14 cellular contexts compared by ENCODE assay signal in genomic region chr20:6735913-6736845, GRCh38. TPM values are rescaled to one million over a fixed set of nuclear protein-coding genes. Genes with fewer than 3 reads are reported as not detected.
DNase-seq lines count a peak whose midpoint lies in the region; ATAC-seq, FAIRE-seq and TF ChIP-seq lines count a peak whose summit lies in the region.
"Had no signal": no experiment of that assay in that cellular context is flagged by ENCODE, and none has a peak within 500 bp of the region (broad histone marks: within the 10 kb centered on the region; RNA-seq: fewer than 3 reads in every experiment).

No MANE protein-coding gene starts in this region.

- H4K5ac ChIP-seq in H1 (ENCODE audit: insufficient read length, low read depth, low read length), result no peak overlapping the region

- no peak overlapping the region for H3K56ac ChIP-seq in H1 (replicated peaks; ENCODE audit: insufficient read length, low read depth, low read length)

- no peak overlapping the region for H3K23ac ChIP-seq in H1 (ENCODE audit: insufficient read length)

- no peaks in the 10 kb centered on the region for H3K27me3 Mint-ChIP-seq in Caco-2 (ENCODE audit: insufficient read depth, unreplicated experiment)

- TF ChIP-seq CTCF in Caco-2 (IDR thresholded peaks at IDR 0.05; ENCODE audit: insufficient read depth in 1 of 2, low read depth in 1 of 2, low read length in 1 of 2, severe bottlenecking in 1 of 2, unreplicated experiment in 1 of 2) (no peak), H1 (IDR thresholded peaks at IDR 0.05; ENCODE audit: control extremely low read depth in 1 of 3, insufficient read depth in 1 of 3, low read depth in 1 of 3, low read length in 3 of 3) (no peak), prostate gland (IDR thresholded peaks at IDR 0.05) (no peak), tibial nerve (IDR thresholded peaks at IDR 0.05) (no peak)

- no peak for FAIRE-seq in H1 (lab: Jason Lieb, UNC)

- H3K79me1 ChIP-seq in H1 (ENCODE audit: low read depth, low read length), result no peaks in the 10 kb centered on the region

- no peak overlapping the region for H3K4ac ChIP-seq in H1 (replicated peaks; ENCODE audit: insufficient read length, low read depth, low read length)

- H3K36me3 ChIP-seq in Caco-2 (ENCODE audit: control insufficient read depth, insufficient read depth, low read length) (no peaks in the 10 kb centered on the region), H1 (ENCODE audit: control insufficient read depth in 2 of 4, insufficient read depth in 4 of 4, low read length in 3 of 4) (no peaks in the 10 kb centered on the region), prostate gland (no peaks in the 10 kb centered on the region), tibial nerve (no peaks in the 10 kb centered on the region)
- H3K36me3 ChIP-seq: HAP-1, neutrophil, SJSA1 had no signal

- no peaks in the 10 kb centered on the region for H4K20me1 ChIP-seq in H1 (replicated peaks in 1 of 2; ENCODE audit: control insufficient read depth in 1 of 2, insufficient read depth in 2 of 2, low read length in 2 of 2)

- H3K27me3 ChIP-seq in Caco-2 (replicated peaks; ENCODE audit: control insufficient read depth, insufficient read depth, low read length) (no peaks in the 10 kb centered on the region), H1 (replicated peaks in 1 of 4; ENCODE audit: control insufficient read depth in 3 of 4, extremely low read depth in 1 of 4, insufficient read depth in 3 of 4, low read length in 3 of 4) (no peaks in the 10 kb centered on the region), prostate gland (replicated peaks; ENCODE audit: insufficient read depth) (no peaks in the 10 kb centered on the region), tibial nerve (no peaks in the 10 kb centered on the region)
- H3K27me3 ChIP-seq: SJSA1 had no signal

- peaks cover 10% of the 10 kb centered on the region for H3K9me3 Mint-ChIP-seq in Caco-2 (ENCODE audit: unreplicated experiment)

- no peak overlapping the region for H4K8ac ChIP-seq in H1 (ENCODE audit: extremely low read depth, insufficient read depth, low read length)

- no peak overlapping the region for H2AK5ac ChIP-seq in H1 (ENCODE audit: low read depth, low read length)

- no peak overlapping the region for H3K9ac ChIP-seq in H1 (replicated peaks in 1 of 4; ENCODE audit: extremely low read depth in 1 of 4, low read depth in 3 of 4, low read length in 3 of 4)

- intact Hi-C loops in Caco-2 (cut with micrococcal nuclease; ENCODE audit: unreplicated experiment) (loop anchor here (1.0 kb wide), 1 partner anchor 26 kb away; no protein-coding TSS in a partner anchor), posterior cingulate gyrus (cut with DNase I) (no loop called here), prostate gland (cut with DNase I) (no loop called here)

- H2BK120ac ChIP-seq in H1 (replicated peaks; ENCODE audit: low read depth, low read length), result no peak overlapping the region

- no peak overlapping the region for H2BK15ac ChIP-seq in H1 (ENCODE audit: low read length)

- no peaks in the 10 kb centered on the region for H3K36me3 Mint-ChIP-seq in Caco-2 (ENCODE audit: insufficient read depth, unreplicated experiment)

- H3K27ac Mint-ChIP-seq in Caco-2 (ENCODE audit: unreplicated experiment), result peak overlapping the region; percentile 67

- TF ChIP-seq POLR2A in H1 (IDR thresholded peaks at IDR 0.05; ENCODE audit: control extremely low read depth in 1 of 2, low read depth in 2 of 2, low read length in 2 of 2), result no peak
- TF ChIP-seq POLR2A in prostate gland (IDR thresholded peaks at IDR 0.05), result no peak
- no peak for TF ChIP-seq POLR2A in tibial nerve (IDR thresholded peaks at IDR 0.05)

- no peak overlapping the region for H3K27ac ChIP-seq in H1 (ENCODE audit: low read depth, low read length)
- H3K27ac ChIP-seq in prostate gland, result no peak overlapping the region
- H3K27ac ChIP-seq in tibial nerve, result peak overlapping the region in 2 of 4 donors; percentile 45 to 53
- H3K27ac ChIP-seq: neutrophil, SJSA1 had no signal

- H3K4me1 Mint-ChIP-seq in Caco-2 (ENCODE audit: low read depth, unreplicated experiment), result peaks cover 41% of the 10 kb centered on the region

- no peak overlapping the region for H3K18ac ChIP-seq in H1 (ENCODE audit: extremely low read depth, low read length)

- peak overlapping the region; percentile 71; the same call in 1 of the 2 replicates for H2AFZ ChIP-seq in H1 (ENCODE audit: low read length)

- no peaks in the 10 kb centered on the region for H3K9me3 ChIP-seq in Caco-2
- no peaks in the 10 kb centered on the region; a peak in 1 of 4 replicates for H3K9me3 ChIP-seq in H1 (ENCODE audit: insufficient read depth in 2 of 2, low read depth in 1 of 2, low read length in 1 of 2)
- no peaks in the 10 kb centered on the region for H3K9me3 ChIP-seq in prostate gland
- H3K9me3 ChIP-seq in tibial nerve, result no peaks in the 10 kb centered on the region
- H3K9me3 ChIP-seq: HAP-1, neutrophil, SJSA1 had no signal

- peak overlapping the region; percentile 70 for H3K4me3 Mint-ChIP-seq in Caco-2 (ENCODE audit: unreplicated experiment)

- ATAC-seq in activated CD4-positive, CD25-positive, alpha-beta regulatory T cell treated with anti-CD3 and anti-CD28 coated beads, Interleukin-2, amount 50 U/mL, for 24 hours, result no peak

- TSS peak; percentile 90 for BruUV-seq in Caco-2 (replicated peaks; lab: Mats Ljungman, UMichigan)

- H3K4me1 ChIP-seq in Caco-2, result peaks cover 33% of the 10 kb centered on the region
- H3K4me1 ChIP-seq in H1 (replicated peaks in 1 of 4; ENCODE audit: control insufficient read depth in 3 of 4, insufficient read depth in 4 of 4, low read length in 3 of 4), result no peaks in the 10 kb centered on the region
- no peaks in the 10 kb centered on the region for H3K4me1 ChIP-seq in prostate gland (replicated peaks)
- peaks cover 0 to 33% (median 2%) of the 10 kb centered on the region in 4 donors for H3K4me1 ChIP-seq in tibial nerve
- H3K4me1 ChIP-seq: HAP-1, SJSA1 had no signal

- H2BK5ac ChIP-seq in H1 (ENCODE audit: low read depth, low read length), result no peak overlapping the region

- POLR2A ChIA-PET in Caco-2 (lab: Charles Lee) (interaction anchor here (0.7 to 1.2 kb wide), 3 partner anchors 13 to 32 kb away, joined by 3 to 10 read pairs (median 5); no protein-coding TSS in a partner anchor), H1 (lab: Charles Lee; ENCODE audit: partially characterized antibody) (no interaction called here)

- no peak overlapping the region for H2BK20ac ChIP-seq in H1 (ENCODE audit: low read length)

- H2BK12ac ChIP-seq in H1 (ENCODE audit: low read depth, low read length), result no peak overlapping the region; the same call in 1 of the 2 replicates

- H4K91ac ChIP-seq in H1 (replicated peaks; ENCODE audit: insufficient read length, low read length), result no peak overlapping the region

- CTCF ChIA-PET in Caco-2 (lab: Charles Lee), result interaction anchor here (0.8 to 2.3 kb wide), 4 partner anchors 12 to 99 kb away, joined by 3 to 8 read pairs (median 4); no protein-coding TSS in a partner anchor
- CTCF ChIA-PET in H1 (lab: Charles Lee; ENCODE audit: partially characterized antibody), result interaction anchor here (0.6 to 2.3 kb wide), 14 partner anchors 13 to 550 kb away, joined by 3 to 10 read pairs (median 4); no protein-coding TSS in a partner anchor

- no peaks in the 10 kb centered on the region for H3K23me2 ChIP-seq in H1 (ENCODE audit: low read depth, low read length)

- TF ChIP-seq RAD21 in H1 (IDR thresholded peaks at IDR 0.05 in 1 of 2, conservative IDR thresholded peaks at IDR 0.05 in 1 of 2; ENCODE audit: low read depth in 2 of 2, low read length in 2 of 2), result no peak

- H3K79me2 ChIP-seq in H1 (ENCODE audit: control insufficient read depth in 1 of 2, insufficient read depth in 2 of 2, low read length in 2 of 2), result no peaks in the 10 kb centered on the region

- H3K14ac ChIP-seq in H1 (ENCODE audit: insufficient read length), result no peak overlapping the region

- no peak overlapping the region for H3K4me2 ChIP-seq in H1 (ENCODE audit: insufficient read depth in 1 of 2, low read depth in 2 of 2, low read length in 2 of 2)

- TF ChIP-seq EP300 in H1 (IDR thresholded peaks at IDR 0.05; ENCODE audit: borderline replicate concordance in 1 of 2, low read depth in 2 of 2, low read length in 2 of 2) (no peak), tibial nerve (IDR thresholded peaks at IDR 0.05) (no peak)

- DNase-seq in Caco-2 (peak; percentile 37 to 55), H1 (ENCODE audit: low read depth in 1 of 2, low spot score in 2 of 2) (no peak), kidney tubule cell (ENCODE audit: low spot score) (peak; percentile 58), posterior cingulate gyrus (peak in 8 of 10 donors; percentile 16 to 88 (median 45)), RKO (ENCODE audit: low spot score) (no peak), prostate gland (ENCODE audit: low spot score) (no peak), tibial nerve (ENCODE audit: low spot score in 2 of 2) (no peak)
- DNase-seq: DMS79, NCI-H1092, NCI-H526 treated with DMSO at 0.1 percent for 48 hours had no signal

- H3K4me3 ChIP-seq in Caco-2 (ENCODE audit: low read depth, low read length), result peak overlapping the region; percentile 11
- no peak overlapping the region for H3K4me3 ChIP-seq in H1 (ENCODE audit: extremely low read depth in 1 of 4, insufficient read depth in 2 of 4, low read depth in 3 of 4, low read length in 4 of 4)
- H3K4me3 ChIP-seq in prostate gland, result no peak overlapping the region
- H3K4me3 ChIP-seq in tibial nerve, result no peak overlapping the region
- H3K4me3 ChIP-seq: HAP-1, SJSA1 had no signal

- WGBS in H1 (ENCODE audit: extremely low coverage in 1 of 2, insufficient coverage in 1 of 2, insufficient read length in 1 of 2, insufficient replicate concordance in 2 of 2, low coverage in 1 of 2, low lambda C conversion rate in 2 of 2, missing lambda C conversion rate in 1 of 2), 2 experiments, result 87% methylated on average over 8 of the region's 8 CpGs; no CpG with 5 or more reads in 1 of the 2 experiments
- WGBS in prostate gland, result 55% methylated on average over 8 of the region's 8 CpGs
- 37 to 42% methylated on average over 8 of the region's 8 CpGs for WGBS in tibial nerve, 2 donors

TF ChIP-seq in H1, 55 proteins besides CTCF, POLR2A, EP300 and RAD21 (continues in another document):
- no peak for TF ChIP-seq CHD1 (IDR thresholded peaks at IDR 0.05; ENCODE audit: low read depth, low read length)
- no peak for TF ChIP-seq MAFK (IDR thresholded peaks at IDR 0.05; ENCODE audit: low read depth, low read length)
- TF ChIP-seq POLR2AphosphoS5 (IDR thresholded peaks at IDR 0.05; ENCODE audit: low read depth, low read length), result no peak
- TF ChIP-seq SIRT6 (IDR thresholded peaks at IDR 0.05; ENCODE audit: low read length), result no peak

RNA-seq across cellular contexts. Expression of gene BMP2, which starts 31.3 kb away (rescaled TPM):
- total RNA-seq in Caco-2 (2022) (24.3 and 27.3 TPM in 2 replicates), prostate gland (1 to 10 TPM; 4.3 to 5.6 TPM), tibial nerve (10 to 100 TPM in 3 of 4 donors, 1 to 10 TPM in 1; 9.6 to 25.5 (median 22.4) TPM)
- 3.6 and 4.0 TPM in 2 replicates for total RNA-seq in H1 (2021; fragmentation: NEBNext Ultra II Directional; extraction: Animal tissue kit (Norgen Biotek cat#: 25700))
- polyA plus RNA-seq in H1 (2011; rRNA removed), result 1.8 TPM in 2 replicates
- 1.00 TPM for polyA plus RNA-seq in H1 (2011; cell fraction: cytosol; rRNA removed)
- polyA plus RNA-seq in H1 (2011; cell fraction: nucleus; rRNA removed), result 1.0 TPM
- polyA plus RNA-seq in H1 (2012, experiment 1 of 2), result 2.7 to 3.7 TPM (median 3.2 TPM) in 4 replicates
- polyA plus RNA-seq in H1 (2012, experiment 2 of 2), result 2.2 TPM
- polyA plus RNA-seq in H1 (2013, experiment 1 of 2), result 2.4 TPM
- polyA plus RNA-seq in H1 (2013, experiment 2 of 2), result 2.6 TPM
- 2.1 and 2.9 TPM in 2 replicates for polyA minus RNA-seq in H1 (2011; rRNA and poly(A)+ RNA removed)
- 1.9 TPM for polyA minus RNA-seq in H1 (2011; cell fraction: cytosol; rRNA and poly(A)+ RNA removed)
- 2.8 TPM for polyA minus RNA-seq in H1 (2011; cell fraction: nucleus; rRNA and poly(A)+ RNA removed)

Comparison
In these comparisons a context has a peak if more than half of its experiments do, and no peak if none do; other contexts are left out.
1. DNase-seq: peak in Caco-2 (2 of 2), kidney tubule cell (single experiment) and posterior cingulate gyrus (8 of 10); none in H1 (0 of 2), RKO (single experiment), prostate gland (single experiment) and tibial nerve (0 of 2).